In genomic region chrX:154426916-154427792, GRCh38 we compare ENCODE assay signal across 1 cellular context.
TF ChIP-seq lines count a peak whose summit lies in the region.

No MANE protein-coding gene starts in this region.

TF ChIP-seq in HepG2, 621 proteins besides CTCF, POLR2A, EP300 and RAD21:
- TF ChIP-seq GABPA (IDR thresholded peaks at IDR 0.05; ENCODE audit: low read depth, low read length) (no peak), GABPA (CRISPR knock-in tag; IDR thresholded peaks at IDR 0.05; ENCODE audit: low read depth) (peak; percentile 54; the same call in 1 of the 2 replicates), ZNF460 (CRISPR knock-in tag; IDR thresholded peaks at IDR 0.05; ENCODE audit: borderline replicate concordance) (peak; percentile 63; the same call in 1 of the 2 replicates), ESRRA (CRISPR knock-in tag; IDR thresholded peaks at IDR 0.05; ENCODE audit: low read depth) (peak; percentile 75; the same call in 1 of the 2 replicates), PHF21A (CRISPR knock-in tag; IDR thresholded peaks at IDR 0.05) (no peak), ZNF17 (CRISPR knock-in tag; IDR thresholded peaks at IDR 0.05) (no peak), HNF4A (CRISPR knock-in tag; IDR thresholded peaks at IDR 0.05) (peak; percentile 41; the same call in 1 of the 2 replicates)
